ENCODE assay signal across 9 cellular contexts in the genomic region with DNA sequence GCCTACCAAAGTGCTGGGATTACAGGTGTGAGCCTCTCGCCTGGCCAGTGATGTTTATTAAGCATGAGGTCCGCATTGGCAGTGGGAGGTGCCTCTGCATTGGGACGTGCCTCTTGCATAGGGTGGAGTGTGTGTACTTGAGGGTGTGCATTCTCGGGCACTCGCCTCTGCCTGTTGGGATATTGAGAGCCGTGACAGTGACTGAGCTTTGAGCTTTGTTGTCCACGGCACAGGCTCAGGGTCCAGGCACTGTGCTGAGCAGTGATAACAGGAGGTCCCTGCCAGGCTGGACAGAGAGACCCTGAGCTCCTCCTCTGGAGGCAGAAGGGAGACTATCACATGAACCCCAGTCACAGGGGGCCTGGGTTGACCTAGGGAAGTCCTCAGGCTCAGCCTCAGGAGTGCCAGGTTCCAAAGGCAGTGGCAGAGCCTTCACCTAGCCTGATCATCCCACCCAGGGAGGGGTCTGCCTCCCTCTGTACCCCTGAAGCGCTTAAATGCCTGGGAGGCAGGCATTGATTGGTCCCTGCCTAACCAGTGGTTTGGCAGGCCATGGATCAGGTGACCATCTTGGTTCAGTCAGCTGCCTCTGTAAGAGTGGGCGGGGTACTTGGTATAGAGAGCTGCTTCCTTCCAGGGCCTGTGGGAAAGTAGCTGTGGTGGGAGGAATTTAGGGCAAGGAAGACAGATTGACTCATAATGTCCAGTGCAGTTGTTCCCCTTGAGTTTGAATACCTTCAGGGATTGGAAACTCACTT.
DNase-seq lines count a peak whose midpoint lies in the region; ATAC-seq and TF ChIP-seq lines count a peak whose summit lies in the region.
"Had no signal": no experiment of that assay in that cellular context is flagged by ENCODE, and none has a peak within 500 bp of the region (broad histone marks: within the 10 kb centered on the region; RNA-seq: fewer than 3 reads in every experiment).

No MANE protein-coding gene starts in this region.

- WGBS in GM23248 (ENCODE audit: low coverage in 1 of 2, low lambda C conversion rate in 2 of 2, missing lambda C conversion rate in 2 of 2), 2 experiments = 89 to 97% methylated on average over 9 of the region's 9 CpGs

- peak; percentile 90 for DNase-seq in GM23248
- DNase-seq in RWPE1 (ENCODE audit: low spot score) = no peak
- DNase-seq in fibroblast of gingiva (ENCODE audit: low read depth) = peak; percentile 19
- no peak for DNase-seq in osteocyte (ENCODE audit: extremely low spot score, unreplicated experiment)
- DNase-seq in Kasumi-1 (lab: John Stamatoyannopoulos, UW) = no peak
- DNase-seq in activated CD4-positive, alpha-beta memory T cell treated with anti-CD3 and anti-CD28 coated beads, Interleukin-2, amount 10 ng/mL, durations not matched to agents 7 days and 5 days = no peak
- DNase-seq in NCI-H2171 treated with DMSO at 0.1 percent for 48 hours (lab: John Stamatoyannopoulos, UW) = no peak

- H4K20me1 ChIP-seq in GM23248 (ENCODE audit: insufficient read depth) = no peaks in the 10 kb centered on the region

- peaks cover 28% of the 10 kb centered on the region for H3F3A ChIP-seq in GM23248 (ENCODE audit: insufficient read depth)

- no peak overlapping the region for H3K9ac ChIP-seq in GM23248

- peaks cover 67% of the 10 kb centered on the region for H3K4me1 Mint-ChIP-seq in osteocyte (ENCODE audit: unreplicated experiment)
- no peaks in the 10 kb centered on the region for H3K4me1 Mint-ChIP-seq in activated CD4-positive, alpha-beta memory T cell treated with anti-CD3 and anti-CD28 coated beads, Interleukin-2, amount 10 ng/mL, durations not matched to agents 7 days and 5 days

- H3K4me2 ChIP-seq in GM23248 (ENCODE audit: unreplicated experiment) = peak overlapping the region; percentile 17

- H3K4me3 ChIP-seq in GM23248 = no peak overlapping the region
- H3K4me3 ChIP-seq: cardiac muscle cell had no signal

- no peaks in the 10 kb centered on the region for H3K36me3 ChIP-seq in GM23248 (ENCODE audit: low read depth)
- H3K36me3 ChIP-seq: cardiac muscle cell had no signal

- no peak for ATAC-seq in GM21526 (IDR thresholded peaks at IDR 0.05; ENCODE audit: low FRiP score, unreplicated experiment)

- H3K9me3 Mint-ChIP-seq in osteocyte (ENCODE audit: unreplicated experiment) = no peaks in the 10 kb centered on the region
- no peaks in the 10 kb centered on the region for H3K9me3 Mint-ChIP-seq in activated CD4-positive, alpha-beta memory T cell treated with anti-CD3 and anti-CD28 coated beads, Interleukin-2, amount 10 ng/mL, durations not matched to agents 7 days and 5 days

- H3K9me3 ChIP-seq in GM23248 (ENCODE audit: low read depth) = no peaks in the 10 kb centered on the region

- TF ChIP-seq CTCF in RWPE1 (conservative IDR thresholded peaks at IDR 0.05; ENCODE audit: low read depth) (no peak), osteocyte (IDR thresholded peaks at IDR 0.05) (no peak)

- no peaks in the 10 kb centered on the region for H3K27me3 ChIP-seq in GM23248 (replicated peaks; ENCODE audit: insufficient read depth)
- H3K27me3 ChIP-seq: cardiac muscle cell had no signal

- H3K36me3 Mint-ChIP-seq in osteocyte (ENCODE audit: unreplicated experiment) = no peaks in the 10 kb centered on the region
- H3K36me3 Mint-ChIP-seq in activated CD4-positive, alpha-beta memory T cell treated with anti-CD3 and anti-CD28 coated beads, Interleukin-2, amount 10 ng/mL, durations not matched to agents 7 days and 5 days (ENCODE audit: low read depth) = no peaks in the 10 kb centered on the region

- no peaks in the 10 kb centered on the region for H3K9me2 ChIP-seq in GM23248 (ENCODE audit: insufficient read depth)

- peak overlapping the region; percentile 71 for H3K27ac ChIP-seq in GM23248
- H3K27ac ChIP-seq in RWPE1 = peak overlapping the region; percentile 2; the same call in 1 of the 2 replicates
- H3K27ac ChIP-seq: cardiac muscle cell had no signal

- H3K27ac Mint-ChIP-seq in osteocyte (ENCODE audit: unreplicated experiment) = peak overlapping the region; percentile 78
- H3K27ac Mint-ChIP-seq in activated CD4-positive, alpha-beta memory T cell treated with anti-CD3 and anti-CD28 coated beads, Interleukin-2, amount 10 ng/mL, durations not matched to agents 7 days and 5 days = no peak overlapping the region

- in situ Hi-C loops in GM23248 (cut with MboI) = no loop called here

- H3K4me1 ChIP-seq in GM23248 (ENCODE audit: insufficient read depth) = peaks cover 35% of the 10 kb centered on the region

- no peak overlapping the region for H3K4me3 Mint-ChIP-seq in osteocyte (ENCODE audit: unreplicated experiment)
- H3K4me3 Mint-ChIP-seq in activated CD4-positive, alpha-beta memory T cell treated with anti-CD3 and anti-CD28 coated beads, Interleukin-2, amount 10 ng/mL, durations not matched to agents 7 days and 5 days = no peak overlapping the region

- H3K27me3 Mint-ChIP-seq in osteocyte (ENCODE audit: unreplicated experiment) = no peaks in the 10 kb centered on the region
- peaks cover 2% of the 10 kb centered on the region for H3K27me3 Mint-ChIP-seq in activated CD4-positive, alpha-beta memory T cell treated with anti-CD3 and anti-CD28 coated beads, Interleukin-2, amount 10 ng/mL, durations not matched to agents 7 days and 5 days

- CTCF ChIA-PET in RWPE1 (lab: Yijun Ruan, JAX) = interaction anchor here (0.5 to 1.5 kb wide), 2 partner anchors 88 to 412 kb away, joined by 3 to 5 read pairs; no protein-coding TSS in a partner anchor
- CTCF ChIA-PET in activated CD4-positive, alpha-beta memory T cell treated with anti-CD3 and anti-CD28 coated beads, Interleukin-2, amount 10 ng/mL, durations not matched to agents 7 days and 5 days (lab: Charles Lee) = no interaction called here

- POLR2A ChIA-PET in RWPE1 (lab: Yijun Ruan, JAX; ENCODE audit: low non-redundant PET) = no interaction called here
- POLR2A ChIA-PET in activated CD4-positive, alpha-beta memory T cell treated with anti-CD3 and anti-CD28 coated beads, Interleukin-2, amount 10 ng/mL, durations not matched to agents 7 days and 5 days (lab: Charles Lee) = no interaction called here

- peak overlapping the region; percentile 24; the same call in 1 of the 2 replicates for H2AFZ ChIP-seq in GM23248

- peaks cover 8% of the 10 kb centered on the region; the same call in 1 of the 2 replicates for H3K79me2 ChIP-seq in GM23248 (ENCODE audit: insufficient read depth)

Comparison
In these comparisons a context has a peak if more than half of its experiments do, and no peak if none do; other contexts are left out.
1. DNase-seq: peak in GM23248 (single experiment) and fibroblast of gingiva (single experiment); none in RWPE1 (single experiment), osteocyte (single experiment), Kasumi-1 (0 of 2), activated CD4-positive, alpha-beta memory T cell treated with anti-CD3 and anti-CD28 coated beads, Interleukin-2, amount 10 ng/mL, durations not matched to agents 7 days and 5 days (single experiment) and NCI-H2171 treated with DMSO at 0.1 percent for 48 hours (single experiment).